Comparison of ENCODE assay signal across 25 cellular contexts in genomic region chr21:37416914-37417313, GRCh38. TPM values are rescaled to one million over a fixed set of nuclear protein-coding genes. Genes with fewer than 3 reads are reported as not detected.
DNase-seq lines count a peak whose midpoint lies in the region; ATAC-seq, FAIRE-seq and TF ChIP-seq lines count a peak whose summit lies in the region.
"Had no signal": no experiment of that assay in that cellular context is flagged by ENCODE, and none has a peak within 500 bp of the region (broad histone marks: within the 10 kb centered on the region; RNA-seq: fewer than 3 reads in every experiment).

No MANE protein-coding gene starts in this region.

- H3K9me2 ChIP-seq in GM23248 (ENCODE audit: insufficient read depth): no peaks in the 10 kb centered on the region

- H3K4me3 Mint-ChIP-seq in immature natural killer cell: peak overlapping the region in 1 of 5 donors; percentile 5
- H3K4me3 Mint-ChIP-seq in activated CD4-positive, alpha-beta memory T cell treated with anti-CD3 and anti-CD28 coated beads for 36 hours: no peak overlapping the region
- H3K4me3 Mint-ChIP-seq: CD14-positive monocyte had no signal

- H3K36me3 ChIP-seq in GM23248 (ENCODE audit: low read depth) (no peaks in the 10 kb centered on the region), gastrocnemius medialis (peaks cover 0 to 5% of the 10 kb centered on the region in 2 donors)

- peaks cover 0 to 2% (median 2%) of the 10 kb centered on the region in 3 donors for H3K27me3 Mint-ChIP-seq in immature natural killer cell (ENCODE audit: low read depth in 3 of 3)
- H3K27me3 Mint-ChIP-seq in activated CD4-positive, alpha-beta memory T cell treated with anti-CD3 and anti-CD28 coated beads for 36 hours: no peaks in the 10 kb centered on the region
- H3K27me3 Mint-ChIP-seq: CD4-positive, alpha-beta memory T cell; CD4-positive, CD25-positive, alpha-beta regulatory T cell; CD8-positive, alpha-beta memory T cell had no signal

- H3K27ac ChIP-seq in GM23248 (0 out of 2 replicates have a peak overlapping the region, but pooled peaks have one; percentile 85), gastrocnemius medialis (peak overlapping the region; percentile 74 to 82 (median 78))
- H3K27ac ChIP-seq: BLaER1 had no signal

- no peaks in the 10 kb centered on the region for H3K27me3 ChIP-seq in GM23248 (replicated peaks; ENCODE audit: insufficient read depth)
- no peaks in the 10 kb centered on the region for H3K27me3 ChIP-seq in gastrocnemius medialis
- H3K27me3 ChIP-seq: BE2C, BLaER1 had no signal

- H2AFZ ChIP-seq in GM23248: no peak overlapping the region

- FAIRE-seq in G401.6 (lab: Jason Lieb, UNC): peak; percentile 37
- FAIRE-seq: GM19239 had no signal

- H3K4me3 ChIP-seq in GM23248 (no peak overlapping the region), gastrocnemius medialis (no peak overlapping the region)
- H3K4me3 ChIP-seq: BLaER1 had no signal

- DNase-seq in GM23248 (no peak), immature natural killer cell (no peak), gastrocnemius medialis (no peak), HT-29 (ENCODE audit: low spot score) (no peak)
- no peak for DNase-seq in activated CD4-positive, alpha-beta memory T cell treated with anti-CD3 and anti-CD28 coated beads for 36 hours
- DNase-seq: 8988T; ACHN; BE2C; C1 segment of cervical spinal cord; CD4-positive, alpha-beta memory T cell; CD4-positive, CD25-positive, alpha-beta regulatory T cell; CD8-positive, alpha-beta memory T cell; COR-L47; DMS 273 treated with DMSO at 0.1 percent for 48 hours; DMS153; DMS53; DMS79; DND-41; EL; GF-D8 had no signal

- H3K4me1 ChIP-seq in GM23248 (ENCODE audit: insufficient read depth) (peaks cover 74% of the 10 kb centered on the region), gastrocnemius medialis (peaks cover 86 to 91% of the 10 kb centered on the region in 2 donors)

- peaks cover 38% of the 10 kb centered on the region for H3F3A ChIP-seq in GM23248 (ENCODE audit: insufficient read depth)

- POLR2A ChIA-PET in activated CD4-positive, alpha-beta memory T cell treated with anti-CD3 and anti-CD28 coated beads for 36 hours (lab: Charles Lee): interaction anchor here (0.9 kb wide), 1 partner anchor 9 kb away, joined by 3 read pairs; no protein-coding TSS in a partner anchor

- peaks cover 92% of the 10 kb centered on the region for H3K79me2 ChIP-seq in GM23248 (ENCODE audit: insufficient read depth)

- intact Hi-C loops in gastrocnemius medialis (cut with DNase I; ENCODE audit: low total_unique reads): no loop called here
- intact Hi-C loops in activated CD4-positive, alpha-beta memory T cell treated with anti-CD3 and anti-CD28 coated beads for 36 hours (cut with micrococcal nuclease): no loop called here

- H3K4me1 Mint-ChIP-seq in immature natural killer cell: peaks cover 77 to 96% of the 10 kb centered on the region in 2 donors
- peaks cover 79% of the 10 kb centered on the region for H3K4me1 Mint-ChIP-seq in activated CD4-positive, alpha-beta memory T cell treated with anti-CD3 and anti-CD28 coated beads for 36 hours (ENCODE audit: low read depth)

- TF ChIP-seq POLR2A in gastrocnemius medialis (IDR thresholded peaks at IDR 0.05): no peak

- CTCF ChIA-PET in activated CD4-positive, alpha-beta memory T cell treated with anti-CD3 and anti-CD28 coated beads for 36 hours (lab: Charles Lee): no interaction called here

- 100% methylated on average over 2 of the region's 2 CpGs for WGBS in GM23248 (ENCODE audit: low coverage in 1 of 2, low lambda C conversion rate in 2 of 2, missing lambda C conversion rate in 2 of 2), 2 experiments

- H4K20me1 ChIP-seq in GM23248 (ENCODE audit: insufficient read depth): no peaks in the 10 kb centered on the region; the same call in none of the 2 replicates

- no peak for TF ChIP-seq CTCF in gastrocnemius medialis (IDR thresholded peaks at IDR 0.05 in 4 of 5, conservative IDR thresholded peaks at IDR 0.05 in 1 of 5)

- H3K9me3 ChIP-seq in GM23248 (ENCODE audit: low read depth) (no peaks in the 10 kb centered on the region), gastrocnemius medialis (no peaks in the 10 kb centered on the region)
- H3K9me3 ChIP-seq: BE2C, BLaER1 had no signal

- ATAC-seq in gastrocnemius medialis: peak; percentile 62 to 70
- no peak for ATAC-seq in HG03039 (IDR thresholded peaks at IDR 0.05; ENCODE audit: unreplicated experiment)

- H3K27ac Mint-ChIP-seq in immature natural killer cell: peak overlapping the region in 4 of 6 donors; percentile 5 to 55 (median 28)
- no peak overlapping the region for H3K27ac Mint-ChIP-seq in activated CD4-positive, alpha-beta memory T cell treated with anti-CD3 and anti-CD28 coated beads for 36 hours

- no peak overlapping the region for H3K4me2 ChIP-seq in GM23248 (ENCODE audit: unreplicated experiment)
- H3K4me2 ChIP-seq: BLaER1 had no signal

- H3K9ac ChIP-seq in GM23248: no peak overlapping the region
- H3K9ac ChIP-seq: BLaER1 had no signal

- in situ Hi-C loops in GM23248 (cut with MboI) (no loop called here), gastrocnemius medialis (cut with MboI; ENCODE audit: low sequenced_read_pairs in 4 of 4) (no loop called here)

- no peaks in the 10 kb centered on the region for H3K9me3 Mint-ChIP-seq in immature natural killer cell
- no peaks in the 10 kb centered on the region for H3K9me3 Mint-ChIP-seq in activated CD4-positive, alpha-beta memory T cell treated with anti-CD3 and anti-CD28 coated beads for 36 hours
- H3K9me3 Mint-ChIP-seq: CD14-positive monocyte; CD4-positive, alpha-beta memory T cell; CD4-positive, CD25-positive, alpha-beta regulatory T cell; CD8-positive, alpha-beta memory T cell had no signal

- H3K36me3 Mint-ChIP-seq in immature natural killer cell: no peaks in the 10 kb centered on the region
- peaks cover 9% of the 10 kb centered on the region for H3K36me3 Mint-ChIP-seq in activated CD4-positive, alpha-beta memory T cell treated with anti-CD3 and anti-CD28 coated beads for 36 hours

RNA-seq across cellular contexts. Expression of gene DYRK1A, which starts 50.3 kb away (rescaled TPM):
- total RNA-seq in GM23248 (2014; rRNA removed; shearing (Covaris generic)): 36.5 and 41.3 TPM in 2 replicates
- polyA plus RNA-seq in GM23248 (2016; fragmentation: Nextera tagmentation; extraction: Ambion mirVana): 1.8 and 2.5 TPM in 2 replicates
- polyA plus RNA-seq in immature natural killer cell: 1 to 10 TPM; 1.8 to 4.8 (median 4.0) TPM
- total RNA-seq in gastrocnemius medialis: 100 to 1,000 TPM in 2 of 4 donors, 10 to 100 TPM in 2; 81.0 to 115 (median 95.3) TPM
- 10 to 100 TPM; 47.6 to 51.1 TPM for total RNA-seq in activated CD4-positive, alpha-beta memory T cell treated with anti-CD3 and anti-CD28 coated beads for 36 hours
- total RNA-seq in HT-29 (2014; rRNA removed; shearing (Covaris generic)): 33.3 and 35.8 TPM in 2 replicates
